ENCODE assay signal across 20 cellular contexts in genomic region chr5:62576570-62577172, GRCh38. TPM values are rescaled to one million over a fixed set of nuclear protein-coding genes. Genes with fewer than 3 reads are reported as not detected.
DNase-seq lines count a peak whose midpoint lies in the region; ATAC-seq and TF ChIP-seq lines count a peak whose summit lies in the region.
"Had no signal": no experiment of that assay in that cellular context is flagged by ENCODE, and none has a peak within 500 bp of the region (broad histone marks: within the 10 kb centered on the region; RNA-seq: fewer than 3 reads in every experiment).

No MANE protein-coding gene starts in this region.

- no peak overlapping the region for H3K4me3 Mint-ChIP-seq in CD8-positive, alpha-beta T cell
- H3K4me3 Mint-ChIP-seq in activated T-helper 17 cell treated with anti-CD3 and anti-CD28 coated beads, Interleukin-2, amount 50 U/mL, for 72 hours = peak overlapping the region; percentile 7

- TF ChIP-seq CTCF in CD8-positive, alpha-beta T cell (IDR thresholded peaks at IDR 0.05) = no peak
- no peak for TF ChIP-seq CTCF in breast epithelium (IDR thresholded peaks at IDR 0.05)

- CTCF ChIA-PET in CD8-positive, alpha-beta T cell (lab: Charles Lee) = interaction anchor here (0.7 kb wide), 1 partner anchor 807 kb away, joined by 3 read pairs; no protein-coding TSS in a partner anchor

- intact Hi-C loops in CD8-positive, alpha-beta T cell (cut with DNase I, micrococcal nuclease) = no loop called here
- intact Hi-C loops in breast epithelium (cut with DNase I; ENCODE audit: low total_unique reads) = no loop called here

- no peak overlapping the region for H3K27ac ChIP-seq in CD8-positive, alpha-beta T cell (ENCODE audit: low read depth, low read length)
- H3K27ac ChIP-seq in mesodermal cell (ENCODE audit: low read depth, low read length, severe bottlenecking) (peak overlapping the region; percentile 6), breast epithelium (no peak overlapping the region)
- H3K27ac ChIP-seq: brain microvascular endothelial cell, foreskin keratinocyte, suprapubic skin, vagina had no signal

- H3K27me3 ChIP-seq in CD8-positive, alpha-beta T cell (ENCODE audit: insufficient read depth, low read length) = no peaks in the 10 kb centered on the region
- H3K27me3 ChIP-seq in breast epithelium = no peaks in the 10 kb centered on the region
- H3K27me3 ChIP-seq: BE2C, brain microvascular endothelial cell, foreskin keratinocyte, suprapubic skin, vagina had no signal

- no peaks in the 10 kb centered on the region for H3K9me3 Mint-ChIP-seq in CD8-positive, alpha-beta T cell
- no peaks in the 10 kb centered on the region for H3K9me3 Mint-ChIP-seq in activated T-helper 17 cell treated with anti-CD3 and anti-CD28 coated beads, Interleukin-2, amount 50 U/mL, for 72 hours

- H3K36me3 ChIP-seq in CD8-positive, alpha-beta T cell (ENCODE audit: insufficient read depth, low read length) = no peaks in the 10 kb centered on the region
- no peaks in the 10 kb centered on the region for H3K36me3 ChIP-seq in mesodermal cell (ENCODE audit: control insufficient read depth, insufficient read depth, low read length)
- H3K36me3 ChIP-seq in breast epithelium = peaks cover 4% of the 10 kb centered on the region
- H3K36me3 ChIP-seq: BE2C, brain microvascular endothelial cell, vagina had no signal

- H3K27ac Mint-ChIP-seq in CD8-positive, alpha-beta T cell = peak overlapping the region; percentile 15
- H3K27ac Mint-ChIP-seq in activated T-helper 17 cell treated with anti-CD3 and anti-CD28 coated beads, Interleukin-2, amount 50 U/mL, for 72 hours = peak overlapping the region; percentile 21

- H3K4me1 Mint-ChIP-seq in CD8-positive, alpha-beta T cell (ENCODE audit: low read depth) = peaks cover 31% of the 10 kb centered on the region
- peaks cover 27% of the 10 kb centered on the region for H3K4me1 Mint-ChIP-seq in activated T-helper 17 cell treated with anti-CD3 and anti-CD28 coated beads, Interleukin-2, amount 50 U/mL, for 72 hours

- TF ChIP-seq POLR2A in breast epithelium (IDR thresholded peaks at IDR 0.05) = no peak

- H3K36me3 Mint-ChIP-seq in CD8-positive, alpha-beta T cell = peaks cover 17% of the 10 kb centered on the region
- peaks cover 4% of the 10 kb centered on the region for H3K36me3 Mint-ChIP-seq in activated T-helper 17 cell treated with anti-CD3 and anti-CD28 coated beads, Interleukin-2, amount 50 U/mL, for 72 hours (ENCODE audit: low read depth)

- no peak for DNase-seq in activated CD4-positive, CD25-positive, alpha-beta regulatory T cell treated with anti-CD3 and anti-CD28 coated beads, Interleukin-2, amount 50 U/mL, for 72 hours
- no peak for DNase-seq in CD8-positive, alpha-beta T cell
- no peak for DNase-seq in cerebellar cortex (ENCODE audit: low spot score)
- DNase-seq in breast epithelium (ENCODE audit: low spot score in 2 of 2) = no peak
- DNase-seq: activated CD4-positive, alpha-beta T cell treated with anti-CD3 and anti-CD28 coated beads for 4 hours; BE2C; brain microvascular endothelial cell; foreskin keratinocyte; hippocampal formation; NCI-H1417; NCI-H526; occipital lobe; stimulated activated CD4-positive, alpha-beta T cell treated with anti-CD3 and anti-CD28 coated beads, Interleukin-12 subunit alpha, Interleukin-12 subunit beta, amount 100 ng/mL, for 4 hours had no signal

- peaks cover 3% of the 10 kb centered on the region for H3K4me1 ChIP-seq in CD8-positive, alpha-beta T cell (ENCODE audit: insufficient read depth, low read length)
- H3K4me1 ChIP-seq in mesodermal cell (ENCODE audit: control insufficient read depth, insufficient read depth, low read length, poor library complexity, severe bottlenecking) (peaks cover 11% of the 10 kb centered on the region), breast epithelium (no peaks in the 10 kb centered on the region)
- H3K4me1 ChIP-seq: BE2C, suprapubic skin, vagina had no signal

- POLR2A ChIA-PET in CD8-positive, alpha-beta T cell (lab: Charles Lee) = no interaction called here

- H3K9me3 ChIP-seq in CD8-positive, alpha-beta T cell (ENCODE audit: low read length) = no peaks in the 10 kb centered on the region
- H3K9me3 ChIP-seq in mesodermal cell (ENCODE audit: control insufficient read depth, low read length) (no peaks in the 10 kb centered on the region), breast epithelium (no peaks in the 10 kb centered on the region)
- H3K9me3 ChIP-seq: BE2C, suprapubic skin, vagina had no signal

- 94 to 97% methylated on average over 2 to 3 of the region's 4 CpGs for WGBS in mesodermal cell (ENCODE audit: insufficient coverage in 2 of 2), 2 experiments

- ATAC-seq in activated CD4-positive, CD25-positive, alpha-beta regulatory T cell treated with anti-CD3 and anti-CD28 coated beads, Interleukin-2, amount 50 U/mL, for 24 hours = peak; percentile 66 to 70
- no peak for ATAC-seq in CD8-positive, alpha-beta T cell
- ATAC-seq in activated T-helper 17 cell treated with anti-CD3 and anti-CD28 coated beads, Interleukin-2, amount 50 U/mL, for 72 hours (replicated peaks) = peak; percentile 68
- no peak for ATAC-seq in HG03196 (IDR thresholded peaks at IDR 0.05; ENCODE audit: unreplicated experiment)
- ATAC-seq: foreskin keratinocyte had no signal

- H3K27me3 Mint-ChIP-seq in CD8-positive, alpha-beta T cell (ENCODE audit: low read depth) = no peaks in the 10 kb centered on the region
- no peaks in the 10 kb centered on the region for H3K27me3 Mint-ChIP-seq in activated T-helper 17 cell treated with anti-CD3 and anti-CD28 coated beads, Interleukin-2, amount 50 U/mL, for 72 hours

- H3K4me3 ChIP-seq in CD8-positive, alpha-beta T cell (ENCODE audit: low read depth, low read length) = no peak overlapping the region
- H3K4me3 ChIP-seq in mesodermal cell (ENCODE audit: extremely low read depth, insufficient read depth, low read length, poor library complexity, severe bottlenecking) (no peak overlapping the region), breast epithelium (no peak overlapping the region)
- H3K4me3 ChIP-seq: suprapubic skin, vagina had no signal

RNA-seq across cellular contexts. Expression of gene LRRC70, which starts 1.9 kb away (rescaled TPM):
- total RNA-seq in CD8-positive, alpha-beta T cell = 1 to 10 TPM; 3.4 to 3.5 TPM
- 1 to 10 TPM; 1.1 to 2.5 TPM for total RNA-seq in activated T-helper 17 cell treated with anti-CD3 and anti-CD28 coated beads, Interleukin-2, amount 50 U/mL, for 72 hours
- 4.3 TPM for polyA plus RNA-seq in mesodermal cell (2013, experiment 1 of 2)
- 3.4 TPM for polyA plus RNA-seq in mesodermal cell (2013, experiment 2 of 2)
- 1 to 10 TPM; 6.4 to 9.5 (median 8.6) TPM for total RNA-seq in breast epithelium
- total RNA-seq: epithelial cell of proximal tubule had no signal

Comparison
In these comparisons a context has a peak if more than half of its experiments do, and no peak if none do; other contexts are left out.
1. ATAC-seq: peak in activated CD4-positive, CD25-positive, alpha-beta regulatory T cell treated with anti-CD3 and anti-CD28 coated beads, Interleukin-2, amount 50 U/mL, for 24 hours (2 of 2) and activated T-helper 17 cell treated with anti-CD3 and anti-CD28 coated beads, Interleukin-2, amount 50 U/mL, for 72 hours (single experiment); none in CD8-positive, alpha-beta T cell (single experiment) and HG03196 (single experiment).